ENCODE assay signal across 8 cellular contexts in the genomic region with DNA sequence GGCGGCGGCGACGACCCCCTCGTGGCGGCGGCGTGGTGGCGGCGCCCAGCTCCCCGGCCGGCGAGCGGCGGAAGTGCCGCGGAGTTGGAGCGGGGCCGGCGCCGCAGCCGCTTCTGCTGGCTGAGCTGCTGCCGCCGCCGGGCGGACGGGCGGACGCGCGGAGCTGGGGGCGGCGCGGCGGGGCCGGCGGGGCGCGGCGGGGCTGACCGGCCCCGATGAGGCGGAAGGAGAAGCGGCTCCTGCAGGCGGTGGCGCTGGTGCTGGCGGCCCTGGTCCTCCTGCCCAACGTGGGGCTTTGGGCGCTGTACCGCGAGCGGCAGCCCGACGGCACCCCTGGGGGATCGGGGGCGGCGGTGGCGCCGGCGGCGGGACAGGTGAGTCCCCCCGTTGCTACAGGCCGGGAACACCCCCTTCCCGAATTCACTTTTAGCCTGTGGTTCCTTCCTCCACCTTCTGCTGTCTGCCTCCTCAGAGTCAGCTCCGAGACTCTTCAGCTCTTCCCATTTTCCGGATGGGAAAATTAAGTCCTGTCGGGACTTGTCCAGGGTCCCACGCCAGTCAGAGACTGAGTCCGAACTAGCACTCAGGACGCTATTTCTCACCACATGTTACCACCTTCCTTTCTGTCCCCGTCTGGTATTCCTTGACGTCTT. TPM values are rescaled to one million over a fixed set of nuclear protein-coding genes. Genes with fewer than 3 reads are reported as not detected.
DNase-seq lines count a peak whose midpoint lies in the region; ATAC-seq and TF ChIP-seq lines count a peak whose summit lies in the region.

A gene with protein sequence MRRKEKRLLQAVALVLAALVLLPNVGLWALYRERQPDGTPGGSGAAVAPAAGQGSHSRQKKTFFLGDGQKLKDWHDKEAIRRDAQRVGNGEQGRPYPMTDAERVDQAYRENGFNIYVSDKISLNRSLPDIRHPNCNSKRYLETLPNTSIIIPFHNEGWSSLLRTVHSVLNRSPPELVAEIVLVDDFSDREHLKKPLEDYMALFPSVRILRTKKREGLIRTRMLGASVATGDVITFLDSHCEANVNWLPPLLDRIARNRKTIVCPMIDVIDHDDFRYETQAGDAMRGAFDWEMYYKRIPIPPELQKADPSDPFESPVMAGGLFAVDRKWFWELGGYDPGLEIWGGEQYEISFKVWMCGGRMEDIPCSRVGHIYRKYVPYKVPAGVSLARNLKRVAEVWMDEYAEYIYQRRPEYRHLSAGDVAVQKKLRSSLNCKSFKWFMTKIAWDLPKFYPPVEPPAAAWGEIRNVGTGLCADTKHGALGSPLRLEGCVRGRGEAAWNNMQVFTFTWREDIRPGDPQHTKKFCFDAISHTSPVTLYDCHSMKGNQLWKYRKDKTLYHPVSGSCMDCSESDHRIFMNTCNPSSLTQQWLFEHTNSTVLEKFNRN (plus strand): TSS at position 82 of the 653 bp plus-strand sequence. CDS start 134 bp downstream, at position 216.

- peaks cover 17% of the 10 kb centered on the region for H3K79me1 ChIP-seq in trophoblast cell (ENCODE audit: low read length)

- intact Hi-C loops in left ventricle myocardium inferior (cut with micrococcal nuclease) = no loop called here

- H4K12ac ChIP-seq in trophoblast cell (ENCODE audit: low read depth, low read length) = peak within 1 kb of the TSS; percentile 67

- no peak within 1 kb of the TSS for H3K23ac ChIP-seq in trophoblast cell (ENCODE audit: low read length)

- peak within 1 kb of the TSS; percentile 44 for H2AK5ac ChIP-seq in trophoblast cell (ENCODE audit: low read length)

- H3K27ac ChIP-seq in left ventricle myocardium inferior (replicated peaks) (peak within 1 kb of the TSS; percentile 93), trophoblast cell (ENCODE audit: low read depth, low read length) (peak within 1 kb of the TSS; percentile 45)

- peak; percentile 90 for DNase-seq in DMS53 (lab: John Stamatoyannopoulos, UW)
- peak; percentile 83 for DNase-seq in GM19238 (ENCODE audit: insufficient read length, low spot score)
- DNase-seq in RKO (ENCODE audit: low spot score) = peak; percentile 74
- DNase-seq in amygdala (lab: John Stamatoyannopoulos, UW) = peak in 37 of 56 donors; percentile 27 to 83 (median 68)
- DNase-seq in left ventricle myocardium inferior = peak; percentile 73
- peak; percentile 48 to 73 for DNase-seq in trophoblast cell
- no peak for DNase-seq in NCI-H2107 (lab: John Stamatoyannopoulos, UW)

- peak within 1 kb of the TSS; percentile 98 for H4K91ac ChIP-seq in trophoblast cell (ENCODE audit: low read depth, low read length)

- H2BK5ac ChIP-seq in trophoblast cell (ENCODE audit: low read depth, low read length, poor library complexity) = peak within 1 kb of the TSS; percentile 86

- no peak for TF ChIP-seq CTCF in left ventricle myocardium inferior (IDR thresholded peaks at IDR 0.05; ENCODE audit: borderline replicate concordance)

- peak within 1 kb of the TSS; percentile 88 for H2BK120ac ChIP-seq in trophoblast cell (ENCODE audit: insufficient read depth, low read length, poor library complexity)

- H3K36me3 ChIP-seq in left ventricle myocardium inferior = no peaks in the 10 kb centered on the region
- peaks cover under 1 to 3% of the 10 kb centered on the region in 2 experiments for H3K36me3 ChIP-seq in trophoblast cell (ENCODE audit: control insufficient read depth in 1 of 2, insufficient read depth in 2 of 2, low read length in 2 of 2)

- no peaks in the 10 kb centered on the region for H3K27me3 ChIP-seq in left ventricle myocardium inferior (ENCODE audit: low read depth)
- peaks cover 9% of the 10 kb centered on the region for H3K27me3 ChIP-seq in trophoblast cell (ENCODE audit: insufficient read depth, low read length)

- H3K4me1 ChIP-seq in left ventricle myocardium inferior = peaks cover 57% of the 10 kb centered on the region
- H3K4me1 ChIP-seq in trophoblast cell (ENCODE audit: control insufficient read depth in 1 of 2, insufficient read depth in 2 of 2, low read length in 2 of 2) = peaks cover 16 to 20% of the 10 kb centered on the region in 2 experiments

- no CpG with 5 or more reads among the region's 72 CpGs for WGBS in trophoblast cell (ENCODE audit: extremely low coverage, insufficient coverage, insufficient read length)

- peak; percentile 67 for ATAC-seq in HG03196 (IDR thresholded peaks at IDR 0.05; ENCODE audit: unreplicated experiment)

- H2AFZ ChIP-seq in trophoblast cell (ENCODE audit: insufficient read depth, low read length, poor library complexity) = peak within 1 kb of the TSS; percentile 67

- peak within 1 kb of the TSS; percentile 84 for H4K8ac ChIP-seq in trophoblast cell (ENCODE audit: low read depth, low read length)

- H3K79me2 ChIP-seq in trophoblast cell (ENCODE audit: control insufficient read depth, insufficient read depth, low read length, poor library complexity) = peaks cover 8% of the 10 kb centered on the region

- H3K18ac ChIP-seq in trophoblast cell (ENCODE audit: low read length) = peak within 1 kb of the TSS; percentile 93

- no peaks in the 10 kb centered on the region for H3K9me3 ChIP-seq in left ventricle myocardium inferior (replicated peaks)
- no peaks in the 10 kb centered on the region for H3K9me3 ChIP-seq in trophoblast cell (ENCODE audit: insufficient read depth, low read depth, low read length)

- peak within 1 kb of the TSS; percentile 81 for H3K4ac ChIP-seq in trophoblast cell (ENCODE audit: low read depth, low read length)

- peak within 1 kb of the TSS; percentile 95 for H3K4me3 ChIP-seq in left ventricle myocardium inferior
- peak within 1 kb of the TSS; percentile 93 for H3K4me3 ChIP-seq in trophoblast cell (ENCODE audit: low read depth, low read length)

- H3K14ac ChIP-seq in trophoblast cell (ENCODE audit: low read length) = peak within 1 kb of the TSS; percentile 94

- peak within 1 kb of the TSS; percentile 83 for H2BK12ac ChIP-seq in trophoblast cell (ENCODE audit: low read length)

- H3K4me2 ChIP-seq in trophoblast cell (ENCODE audit: low read length) = peak within 1 kb of the TSS; percentile 68

- peak within 1 kb of the TSS; percentile 67 for H3K9ac ChIP-seq in trophoblast cell (ENCODE audit: low read length)

RNA-seq across cellular contexts. Expression of the gene that starts here (rescaled TPM):
- total RNA-seq in left ventricle myocardium inferior = 11.5 TPM
- 135 and 140 TPM in 2 replicates for polyA plus RNA-seq in trophoblast cell (2013)
